ENCODE assay signal across 26 cellular contexts in genomic region chr15:64315136-64315661, GRCh38. TPM values are rescaled to one million over a fixed set of nuclear protein-coding genes. Genes with fewer than 3 reads are reported as not detected.
DNase-seq lines count a peak whose midpoint lies in the region; ATAC-seq and TF ChIP-seq lines count a peak whose summit lies in the region.
"Had no signal": no experiment of that assay in that cellular context is flagged by ENCODE, and none has a peak within 500 bp of the region (broad histone marks: within the 10 kb centered on the region; RNA-seq: fewer than 3 reads in every experiment).

No MANE protein-coding gene starts in this region.

- H3K36me3 ChIP-seq in neural cell (ENCODE audit: insufficient read depth, low read length) (no peaks in the 10 kb centered on the region), colonic mucosa (no peaks in the 10 kb centered on the region)
- H3K36me3 ChIP-seq: BE2C had no signal

- H2AFZ ChIP-seq in neural cell (ENCODE audit: low read depth, low read length) = no peak overlapping the region

- H3K4me3 ChIP-seq in neural cell (ENCODE audit: low read length) = peak overlapping the region; percentile 6
- H3K4me3 ChIP-seq in colonic mucosa = no peak overlapping the region
- H3K4me3 ChIP-seq: body of pancreas had no signal

- TF ChIP-seq CTCF in brain (conservative IDR thresholded peaks at IDR 0.05) (no peak), neural cell (IDR thresholded peaks at IDR 0.05; ENCODE audit: poor library complexity, severe bottlenecking) (no peak), colonic mucosa (IDR thresholded peaks at IDR 0.05) (no peak)

- no peak overlapping the region for H3K9ac ChIP-seq in neural cell (ENCODE audit: low read length)
- no peak overlapping the region for H3K9ac ChIP-seq in colonic mucosa (ENCODE audit: low read depth in 2 of 2, low read length in 2 of 2)
- H3K9ac ChIP-seq: SK-N-SH had no signal

- peaks cover 12% of the 10 kb centered on the region for H3K36me3 Mint-ChIP-seq in activated T-cell treated with anti-CD3 and anti-CD28 coated beads, Interleukin-2, amount 50 U/mL, for 24 hours (ENCODE audit: low read depth)
- H3K36me3 Mint-ChIP-seq in activated T-cell treated with anti-CD3 and anti-CD28 coated beads, Interleukin-2, amount 50 U/mL, for 4 hours (ENCODE audit: insufficient read depth) = no peaks in the 10 kb centered on the region
- peaks cover 11% of the 10 kb centered on the region for H3K36me3 Mint-ChIP-seq in brain

- H3K79me2 ChIP-seq in neural cell (replicated peaks; ENCODE audit: insufficient read depth, low read length) = no peaks in the 10 kb centered on the region

- no peak for ATAC-seq in activated T-cell treated with anti-CD3 and anti-CD28 coated beads, Interleukin-2, amount 50 U/mL, for 4 hours
- no peak for ATAC-seq in HG02970 (IDR thresholded peaks at IDR 0.05; ENCODE audit: low FRiP score, unreplicated experiment)
- ATAC-seq: activated CD8-positive, alpha-beta memory T cell treated with anti-CD3 and anti-CD28 coated beads, Interleukin-2, amount 10 ng/mL, durations not matched to agents 7 days and 5 days; body of pancreas; left cardiac atrium; naive thymus-derived CD4-positive, alpha-beta T cell had no signal

- H3K4me2 ChIP-seq in neural cell (ENCODE audit: low read length) = no peak overlapping the region
- H3K4me2 ChIP-seq: SK-N-SH had no signal

- H3K4me1 Mint-ChIP-seq in activated T-cell treated with anti-CD3 and anti-CD28 coated beads, Interleukin-2, amount 50 U/mL, for 24 hours (ENCODE audit: low read depth) = peaks cover 8% of the 10 kb centered on the region
- peaks cover 5% of the 10 kb centered on the region for H3K4me1 Mint-ChIP-seq in activated T-cell treated with anti-CD3 and anti-CD28 coated beads, Interleukin-2, amount 50 U/mL, for 4 hours (ENCODE audit: low read depth)
- H3K4me1 Mint-ChIP-seq in brain = peaks cover 22% of the 10 kb centered on the region
- H3K4me1 Mint-ChIP-seq: activated CD8-positive, alpha-beta memory T cell treated with anti-CD3 and anti-CD28 coated beads, Interleukin-2, amount 10 ng/mL, durations not matched to agents 7 days and 5 days had no signal

- H3K27me3 ChIP-seq in neural cell (ENCODE audit: insufficient read depth, low read depth, low read length) (no peaks in the 10 kb centered on the region), colonic mucosa (no peaks in the 10 kb centered on the region)
- H3K27me3 ChIP-seq: BE2C, body of pancreas had no signal

- H3K27ac ChIP-seq in neural cell (ENCODE audit: low read length) (no peak overlapping the region), colonic mucosa (no peak overlapping the region)
- H3K27ac ChIP-seq: body of pancreas had no signal

- TF ChIP-seq RAD21 in neural cell (conservative IDR thresholded peaks at IDR 0.05) = no peak

- H3K4me1 ChIP-seq in colonic mucosa = no peaks in the 10 kb centered on the region
- H3K4me1 ChIP-seq: BE2C had no signal

- H3K27ac Mint-ChIP-seq in activated T-cell treated with anti-CD3 and anti-CD28 coated beads, Interleukin-2, amount 50 U/mL, for 24 hours = peak overlapping the region; percentile 15
- peak overlapping the region; percentile 4 to 89 (median 56) for H3K27ac Mint-ChIP-seq in brain
- H3K27ac Mint-ChIP-seq: activated CD4-positive, alpha-beta T cell treated with anti-CD3 and anti-CD28 coated beads, Interleukin-2, amount 10 ng/mL, durations not matched to agents 24 days and 14 days; activated CD8-positive, alpha-beta memory T cell treated with anti-CD3 and anti-CD28 coated beads, Interleukin-2, amount 10 ng/mL, durations not matched to agents 7 days and 5 days; activated naive CD8-positive, alpha-beta T cell treated with anti-CD3 and anti-CD28 coated beads for 36 hours; naive thymus-derived CD4-positive, alpha-beta T cell had no signal

- no peaks in the 10 kb centered on the region for H3K9me2 ChIP-seq in neural cell (ENCODE audit: insufficient read depth, low read length)
- H3K9me2 ChIP-seq: SK-N-SH had no signal

- no peaks in the 10 kb centered on the region for H3K9me3 Mint-ChIP-seq in activated T-cell treated with anti-CD3 and anti-CD28 coated beads, Interleukin-2, amount 50 U/mL, for 24 hours
- no peaks in the 10 kb centered on the region for H3K9me3 Mint-ChIP-seq in activated T-cell treated with anti-CD3 and anti-CD28 coated beads, Interleukin-2, amount 50 U/mL, for 4 hours
- H3K9me3 Mint-ChIP-seq in brain = peaks cover 0 to 7% (median 2%) of the 10 kb centered on the region in 5 experiments
- H3K9me3 Mint-ChIP-seq: activated CD4-positive, alpha-beta T cell treated with anti-CD3 and anti-CD28 coated beads, Interleukin-2, amount 10 ng/mL, durations not matched to agents 24 days and 14 days; activated naive CD8-positive, alpha-beta T cell treated with anti-CD3 and anti-CD28 coated beads for 36 hours had no signal

- no peaks in the 10 kb centered on the region for H4K20me1 ChIP-seq in neural cell (ENCODE audit: insufficient read depth)

- TF ChIP-seq EP300 in neural cell (conservative IDR thresholded peaks at IDR 0.05; ENCODE audit: poor library complexity, severe bottlenecking) = no peak

- H3K4me3 Mint-ChIP-seq in activated T-cell treated with anti-CD3 and anti-CD28 coated beads, Interleukin-2, amount 50 U/mL, for 24 hours = no peak overlapping the region
- no peak overlapping the region for H3K4me3 Mint-ChIP-seq in activated T-cell treated with anti-CD3 and anti-CD28 coated beads, Interleukin-2, amount 50 U/mL, for 4 hours
- peak overlapping the region in 4 of 5 experiments; percentile 4 to 62 (median 43) for H3K4me3 Mint-ChIP-seq in brain
- H3K4me3 Mint-ChIP-seq: activated CD4-positive, alpha-beta T cell treated with anti-CD3 and anti-CD28 coated beads, Interleukin-2, amount 10 ng/mL, durations not matched to agents 24 days and 14 days; activated CD8-positive, alpha-beta memory T cell treated with anti-CD3 and anti-CD28 coated beads, Interleukin-2, amount 10 ng/mL, durations not matched to agents 7 days and 5 days; activated naive CD8-positive, alpha-beta T cell treated with anti-CD3 and anti-CD28 coated beads for 36 hours; naive thymus-derived CD4-positive, alpha-beta T cell had no signal

- no peak for DNase-seq in activated T-cell treated with anti-CD3 and anti-CD28 coated beads, Interleukin-2, amount 50 U/mL, for 24 hours
- DNase-seq in activated T-cell treated with anti-CD3 and anti-CD28 coated beads, Interleukin-2, amount 50 U/mL, for 4 hours = no peak
- DNase-seq in colonic mucosa (no peak), NCI-H2196 (lab: John Stamatoyannopoulos, UW; ENCODE audit: unreplicated experiment) (no peak), NCI-H226 (no peak)
- DNase-seq: activated CD4-positive, alpha-beta T cell treated with anti-CD3 and anti-CD28 coated beads, Interleukin-2, amount 10 ng/mL, durations not matched to agents 24 days and 14 days; activated CD8-positive, alpha-beta memory T cell treated with anti-CD3 and anti-CD28 coated beads, Interleukin-2, amount 10 ng/mL, durations not matched to agents 7 days and 5 days; activated naive CD8-positive, alpha-beta T cell treated with anti-CD3 and anti-CD28 coated beads for 36 hours; BE2C; body of pancreas; COR-L47; DMS79 treated with DMSO at 0.1 percent for 48 hours; glutamatergic neuron; left cardiac atrium; mesenchymal stem cell; naive thymus-derived CD4-positive, alpha-beta T cell; NCI-H1105 treated with DMSO at 0.1 percent for 48 hours; NCI-H2081; NCI-H524 treated with DMSO at 0.1 percent for 48 hours; RPMI8226; SK-N-SH; stimulated activated CD4-positive, alpha-beta T cell treated with anti-CD3 and anti-CD28 coated beads, Interleukin-1b, Interleukin-23, amount 100 ng/mL, for 48 hours; T-helper 2 cell had no signal

- no peaks in the 10 kb centered on the region for H3F3A ChIP-seq in neural cell (ENCODE audit: insufficient read depth, low read length, poor library complexity, severe bottlenecking)

- intact Hi-C loops in colonic mucosa (cut with DNase I) = no loop called here

- no peaks in the 10 kb centered on the region for H3K27me3 Mint-ChIP-seq in activated T-cell treated with anti-CD3 and anti-CD28 coated beads, Interleukin-2, amount 50 U/mL, for 24 hours
- H3K27me3 Mint-ChIP-seq in activated T-cell treated with anti-CD3 and anti-CD28 coated beads, Interleukin-2, amount 50 U/mL, for 4 hours (ENCODE audit: low read depth) = no peaks in the 10 kb centered on the region
- no peaks in the 10 kb centered on the region for H3K27me3 Mint-ChIP-seq in brain
- H3K27me3 Mint-ChIP-seq: activated CD4-positive, alpha-beta T cell treated with anti-CD3 and anti-CD28 coated beads, Interleukin-2, amount 10 ng/mL, durations not matched to agents 24 days and 14 days; activated CD8-positive, alpha-beta memory T cell treated with anti-CD3 and anti-CD28 coated beads, Interleukin-2, amount 10 ng/mL, durations not matched to agents 7 days and 5 days; activated naive CD8-positive, alpha-beta T cell treated with anti-CD3 and anti-CD28 coated beads for 36 hours; naive thymus-derived CD4-positive, alpha-beta T cell had no signal

- no peaks in the 10 kb centered on the region for H3K9me3 ChIP-seq in neural cell (ENCODE audit: low read length)
- no peaks in the 10 kb centered on the region for H3K9me3 ChIP-seq in colonic mucosa
- H3K9me3 ChIP-seq: BE2C, body of pancreas, SK-N-SH had no signal

TF ChIP-seq in neural cell, 6 proteins besides CTCF, POLR2A, EP300 and RAD21 (continues in another document):
- TF ChIP-seq SMC3 (conservative IDR thresholded peaks at IDR 0.05; ENCODE audit: poor library complexity) = no peak
- TF ChIP-seq POLR2AphosphoS5 (IDR thresholded peaks at IDR 0.05) = no peak
- TF ChIP-seq TAF1 (IDR thresholded peaks at IDR 0.05; ENCODE audit: low read depth) = no peak
- TF ChIP-seq MXI1 (conservative IDR thresholded peaks at IDR 0.05; ENCODE audit: poor library complexity, severe bottlenecking) = no peak

RNA-seq across cellular contexts. Expression of gene CSNK1G1, which starts 40.8 kb away (rescaled TPM):
- 10 to 100 TPM; 24.4 to 27.4 (median 25.1) TPM for total RNA-seq in activated T-cell treated with anti-CD3 and anti-CD28 coated beads, Interleukin-2, amount 50 U/mL, for 4 hours
- polyA plus RNA-seq in brain (ENCODE audit: insufficient read depth, low read depth, low replicate concordance) (7.6 TPM), neural cell (18.9 and 19.6 TPM in 2 replicates)
- 81.8 and 86.8 TPM in 2 replicates for polyA minus RNA-seq in neural cell
- total RNA-seq in colonic mucosa = 10 to 100 TPM; 17.0 to 18.5 TPM

Comparison
In these comparisons a context has a peak if more than half of its experiments do, and no peak if none do; other contexts are left out.
1. H3K4me3 Mint-ChIP-seq: peak in brain (4 of 5); none in activated T-cell treated with anti-CD3 and anti-CD28 coated beads, Interleukin-2, amount 50 U/mL, for 24 hours (single experiment) and activated T-cell treated with anti-CD3 and anti-CD28 coated beads, Interleukin-2, amount 50 U/mL, for 4 hours (single experiment).